17 cellular contexts compared by ENCODE assay signal in genomic region chr18:35691625-35692024, GRCh38.
"Had no signal": no experiment of that assay in that cellular context is flagged by ENCODE, and none has a peak within 500 bp of the region (broad histone marks: within the 10 kb centered on the region; RNA-seq: fewer than 3 reads in every experiment).

No MANE protein-coding gene starts in this region.

- H3K4me2 ChIP-seq: SK-N-SH had no signal

- H3K4me3 ChIP-seq: MG63 had no signal

- H3K27ac Mint-ChIP-seq: T-cell; T-helper 1 cell treated with Interleukin-12 subunit alpha and Interleukin-12 subunit beta and Interleukin-4 antibody, amounts not matched to agents 30 μg/mL and 1 μg/mL, for 36 hours had no signal

- H3K27me3 Mint-ChIP-seq: T-cell had no signal

- H3K27me3 ChIP-seq: MG63 had no signal

- H3K9me3 ChIP-seq: MG63, SK-N-SH had no signal

- H3K4me3 Mint-ChIP-seq: T-cell; T-helper 1 cell treated with Interleukin-12 subunit alpha and Interleukin-12 subunit beta and Interleukin-4 antibody, amounts not matched to agents 30 μg/mL and 1 μg/mL, for 36 hours had no signal

- H3K9ac ChIP-seq: SK-N-SH had no signal

- H3K27ac ChIP-seq: RWPE1 had no signal

- H3K9me3 Mint-ChIP-seq: T-cell; T-helper 1 cell treated with Interleukin-12 subunit alpha and Interleukin-12 subunit beta and Interleukin-4 antibody, amounts not matched to agents 30 μg/mL and 1 μg/mL, for 36 hours had no signal

- DNase-seq: IMR-90; Karpas-422; KG1; MG63; NCI-H1092; NCI-H1436 treated with DMSO at 0.1 percent for 48 hours; NCI-H1694 treated with DMSO at 0.1 percent for 48 hours; NCI-H1930; NCI-H2227 treated with DMSO at 0.1 percent for 48 hours; NCI-H524; NK-92 treated with Interleukin-12 subunit alpha and Interleukin-12 subunit beta, amount 100 ng/mL, for 24 hours; PC-3; SK-N-SH; SW 1271; T-cell had no signal

- H3K4me1 Mint-ChIP-seq: T-cell had no signal
